In genomic region chr4:67575232-67575888, GRCh38 we compare ENCODE assay signal across 8 cellular contexts. TPM values are rescaled to one million over a fixed set of nuclear protein-coding genes. Genes with fewer than 3 reads are reported as not detected.
DNase-seq lines count a peak whose midpoint lies in the region; ATAC-seq and TF ChIP-seq lines count a peak whose summit lies in the region.

No MANE protein-coding gene starts in this region.

- no peak overlapping the region for H3K4me3 ChIP-seq in Caco-2 (ENCODE audit: low read depth, low read length)
- no peak overlapping the region for H3K4me3 ChIP-seq in upper lobe of left lung

- no peaks in the 10 kb centered on the region for H3K27me3 Mint-ChIP-seq in activated CD4-positive, alpha-beta T cell treated with anti-CD3 and anti-CD28 coated beads for 36 hours
- H3K27me3 Mint-ChIP-seq in Caco-2 (ENCODE audit: insufficient read depth, unreplicated experiment): no peaks in the 10 kb centered on the region

- H3K27me3 ChIP-seq in Caco-2 (replicated peaks; ENCODE audit: control insufficient read depth, insufficient read depth, low read length) (no peaks in the 10 kb centered on the region), upper lobe of left lung (no peaks in the 10 kb centered on the region)

- peak overlapping the region; percentile 54 for H3K4me3 Mint-ChIP-seq in activated CD4-positive, alpha-beta T cell treated with anti-CD3 and anti-CD28 coated beads for 36 hours
- no peak overlapping the region for H3K4me3 Mint-ChIP-seq in Caco-2 (ENCODE audit: unreplicated experiment)

- CTCF ChIA-PET in activated CD4-positive, alpha-beta T cell treated with anti-CD3 and anti-CD28 coated beads for 36 hours (lab: Charles Lee): no interaction called here
- CTCF ChIA-PET in Caco-2 (lab: Charles Lee): no interaction called here

- H3K36me3 Mint-ChIP-seq in activated CD4-positive, alpha-beta T cell treated with anti-CD3 and anti-CD28 coated beads for 36 hours (ENCODE audit: low read depth): peaks cover 7% of the 10 kb centered on the region
- H3K36me3 Mint-ChIP-seq in Caco-2 (ENCODE audit: insufficient read depth, unreplicated experiment): no peaks in the 10 kb centered on the region

- H3K36me3 ChIP-seq in Caco-2 (ENCODE audit: control insufficient read depth, insufficient read depth, low read length) (no peaks in the 10 kb centered on the region), upper lobe of left lung (no peaks in the 10 kb centered on the region)

- intact Hi-C loops in activated CD4-positive, alpha-beta T cell treated with anti-CD3 and anti-CD28 coated beads for 36 hours (cut with DNase I, micrococcal nuclease): no loop called here
- intact Hi-C loops in Caco-2 (cut with micrococcal nuclease; ENCODE audit: unreplicated experiment): no loop called here

- H3K27ac Mint-ChIP-seq in activated CD4-positive, alpha-beta T cell treated with anti-CD3 and anti-CD28 coated beads for 36 hours: peak overlapping the region; percentile 77
- H3K27ac Mint-ChIP-seq in Caco-2 (ENCODE audit: unreplicated experiment): no peak overlapping the region

- H3K4me1 ChIP-seq in Caco-2 (no peaks in the 10 kb centered on the region), upper lobe of left lung (no peaks in the 10 kb centered on the region)

- DNase-seq in activated CD4-positive, alpha-beta T cell treated with anti-CD3 and anti-CD28 coated beads for 36 hours: no peak
- DNase-seq in activated CD4-positive, alpha-beta T cell treated with anti-CD3 and anti-CD28 coated beads for 1 hour: no peak
- DNase-seq in NCI-H2029 (lab: John Stamatoyannopoulos, UW): peak; percentile 93
- DNase-seq in amniotic epithelial cell (ENCODE audit: low read depth): peak; percentile 24
- DNase-seq in kidney glomerular epithelial cell (lab: John Stamatoyannopoulos, UW): no peak
- no peak for DNase-seq in Caco-2
- DNase-seq in upper lobe of left lung: no peak

- peak; percentile 51 for ATAC-seq in activated CD4-positive, alpha-beta T cell treated with anti-CD3 and anti-CD28 coated beads for 36 hours
- ATAC-seq in HG02852 (IDR thresholded peaks at IDR 0.05; ENCODE audit: unreplicated experiment) (peak; percentile 93), upper lobe of left lung (ENCODE audit: low FRiP score in 2 of 2) (no peak)

- H3K27ac ChIP-seq in upper lobe of left lung: no peak overlapping the region

- H3K9me3 Mint-ChIP-seq in activated CD4-positive, alpha-beta T cell treated with anti-CD3 and anti-CD28 coated beads for 36 hours (ENCODE audit: low read depth): peaks cover 2% of the 10 kb centered on the region
- H3K9me3 Mint-ChIP-seq in Caco-2 (ENCODE audit: unreplicated experiment): no peaks in the 10 kb centered on the region

- TF ChIP-seq EP300 in upper lobe of left lung (IDR thresholded peaks at IDR 0.05): no peak

- no peak for TF ChIP-seq CTCF in Caco-2 (IDR thresholded peaks at IDR 0.05; ENCODE audit: insufficient read depth in 1 of 2, low read depth in 1 of 2, low read length in 1 of 2, severe bottlenecking in 1 of 2, unreplicated experiment in 1 of 2)
- no peak for TF ChIP-seq CTCF in upper lobe of left lung (IDR thresholded peaks at IDR 0.05)

- 44 to 51% methylated on average over 9 of the region's 9 CpGs for WGBS in upper lobe of left lung, 2 donors

- H3K4me1 Mint-ChIP-seq in activated CD4-positive, alpha-beta T cell treated with anti-CD3 and anti-CD28 coated beads for 36 hours: peaks cover 40% of the 10 kb centered on the region
- no peaks in the 10 kb centered on the region for H3K4me1 Mint-ChIP-seq in Caco-2 (ENCODE audit: low read depth, unreplicated experiment)

- BruUV-seq in Caco-2 (replicated peaks; lab: Mats Ljungman, UMichigan): no TSS peak

- POLR2A ChIA-PET in activated CD4-positive, alpha-beta T cell treated with anti-CD3 and anti-CD28 coated beads for 36 hours (lab: Charles Lee): no interaction called here
- POLR2A ChIA-PET in Caco-2 (lab: Charles Lee): no interaction called here

- H3K9me3 ChIP-seq in Caco-2 (no peaks in the 10 kb centered on the region), upper lobe of left lung (no peaks in the 10 kb centered on the region)

- TF ChIP-seq POLR2A in upper lobe of left lung (IDR thresholded peaks at IDR 0.05): no peak

RNA-seq across cellular contexts. Expression of gene STAP1, which starts 16.8 kb away (rescaled TPM):
- 10 to 100 TPM in 1 of 2 experiments, 1 to 10 TPM in 1; 10.0 to 11.0 TPM for total RNA-seq in activated CD4-positive, alpha-beta T cell treated with anti-CD3 and anti-CD28 coated beads for 36 hours
- not detected in 2 replicates for total RNA-seq in Caco-2 (2022)
- 1 to 10 TPM in 3 of 6 donors, under 1 TPM in 1, not detected in 2; 0.89 to 2.7 (median 1.7) TPM for total RNA-seq in upper lobe of left lung

RNA-seq across cellular contexts. Expression of gene CENPC, which starts 30.1 kb away (rescaled TPM):
- 10 to 100 TPM; 30.3 to 33.1 TPM for total RNA-seq in activated CD4-positive, alpha-beta T cell treated with anti-CD3 and anti-CD28 coated beads for 36 hours
- total RNA-seq in Caco-2 (2022) (19.5 and 19.7 TPM in 2 replicates), upper lobe of left lung (10 to 100 TPM; 13.6 to 75.4 (median 18.5) TPM)

Comparison
In these comparisons a context has a peak if more than half of its experiments do, and no peak if none do; other contexts are left out.
1. ATAC-seq: peak in activated CD4-positive, alpha-beta T cell treated with anti-CD3 and anti-CD28 coated beads for 36 hours (single experiment) and HG02852 (single experiment); none in upper lobe of left lung (0 of 2).
2. DNase-seq: peak in NCI-H2029 (single experiment) and amniotic epithelial cell (single experiment); none in activated CD4-positive, alpha-beta T cell treated with anti-CD3 and anti-CD28 coated beads for 36 hours (single experiment), activated CD4-positive, alpha-beta T cell treated with anti-CD3 and anti-CD28 coated beads for 1 hour (single experiment), kidney glomerular epithelial cell (single experiment), Caco-2 (0 of 2) and upper lobe of left lung (0 of 2).